ENCODE assay signal across 1 cellular context in the genomic region with DNA sequence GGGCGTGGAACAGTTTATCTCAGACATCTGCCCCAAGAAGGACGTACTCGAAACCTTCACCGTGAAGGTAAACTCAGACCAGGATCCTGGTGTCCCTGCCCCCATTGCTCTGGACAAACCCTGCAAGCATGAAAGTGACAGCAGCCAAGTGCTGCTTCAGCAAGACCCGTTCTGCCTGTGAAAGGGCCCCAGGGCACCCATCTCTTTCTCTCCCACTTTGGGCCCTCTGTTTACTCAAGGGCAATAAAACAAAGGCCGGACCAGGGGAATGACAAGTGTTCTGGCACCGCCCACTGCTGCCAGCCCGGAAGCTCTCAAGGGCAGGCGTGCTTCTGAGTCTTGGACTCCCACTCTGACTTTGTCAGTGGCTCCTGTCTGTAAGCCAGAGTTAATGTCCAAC.
TF ChIP-seq lines count a peak whose summit lies in the region.

No MANE protein-coding gene starts in this region.

TF ChIP-seq in HepG2, 621 proteins besides CTCF, POLR2A, EP300 and RAD21 (continued from another document and continues in another):
- TF ChIP-seq PRDM15 (CRISPR knock-in tag; IDR thresholded peaks at IDR 0.05) (no peak), NPAS2 (CRISPR knock-in tag; IDR thresholded peaks at IDR 0.05; ENCODE audit: borderline replicate concordance) (no peak), SAP130 (CRISPR knock-in tag; IDR thresholded peaks at IDR 0.05; ENCODE audit: low read depth) (peak; percentile 67), ZNF83 (CRISPR knock-in tag; IDR thresholded peaks at IDR 0.05; ENCODE audit: borderline replicate concordance) (no peak), ZNF264 (CRISPR knock-in tag; IDR thresholded peaks at IDR 0.05) (no peak), FOXA1 (IDR thresholded peaks at IDR 0.05) (no peak), FOXA1 (CRISPR knock-in tag; IDR thresholded peaks at IDR 0.05) (peak; percentile 83), ZNF468 (CRISPR knock-in tag; IDR thresholded peaks at IDR 0.05) (no peak), TOPORS (CRISPR knock-in tag; IDR thresholded peaks at IDR 0.05) (no peak), GABPB1 (CRISPR knock-in tag; IDR thresholded peaks at IDR 0.05) (peak; percentile 27; the same call in 1 of the 2 replicates), PITX1 (CRISPR knock-in tag; IDR thresholded peaks at IDR 0.05) (no peak), MTA3 (CRISPR knock-in tag; IDR thresholded peaks at IDR 0.05) (no peak), MNT (IDR thresholded peaks at IDR 0.05) (no peak), NFE2L2 (IDR thresholded peaks at IDR 0.05; ENCODE audit: low read length) (no peak), SRSF9 (IDR thresholded peaks at IDR 0.05; ENCODE audit: borderline replicate concordance, insufficient read depth, low read depth, low read length, poor library complexity, severe bottlenecking) (no peak), TAF15 (IDR thresholded peaks at IDR 0.05; ENCODE audit: low read depth, low read length, poor library complexity, severe bottlenecking) (no peak), ZNF256 (CRISPR knock-in tag; conservative IDR thresholded peaks at IDR 0.05) (no peak), ZNF557 (CRISPR knock-in tag; IDR thresholded peaks at IDR 0.05) (no peak), ZNF614 (CRISPR knock-in tag; IDR thresholded peaks at IDR 0.05; ENCODE audit: borderline replicate concordance) (no peak), TBX2 (CRISPR knock-in tag; IDR thresholded peaks at IDR 0.05; ENCODE audit: borderline replicate concordance) (no peak; the same call in 1 of the 2 replicates), ZNF513 (CRISPR knock-in tag; conservative IDR thresholded peaks at IDR 0.05) (no peak), HOXD1 (CRISPR knock-in tag; IDR thresholded peaks at IDR 0.05) (no peak), NR2C2 (CRISPR knock-in tag; IDR thresholded peaks at IDR 0.05; ENCODE audit: borderline replicate concordance) (no peak), FOXP1 (IDR thresholded peaks at IDR 0.05) (no peak), FOXP1 (CRISPR knock-in tag; IDR thresholded peaks at IDR 0.05) (peak; percentile 54), MED8 (CRISPR knock-in tag; IDR thresholded peaks at IDR 0.05; ENCODE audit: insufficient replicate concordance) (no peak), ZFAT (CRISPR knock-in tag; conservative IDR thresholded peaks at IDR 0.05) (no peak), RAD51 (IDR thresholded peaks at IDR 0.05; ENCODE audit: borderline replicate concordance) (no peak), ZNF180 (CRISPR knock-in tag; IDR thresholded peaks at IDR 0.05; ENCODE audit: borderline replicate concordance, low read depth) (no peak), ZNF142 (CRISPR knock-in tag; IDR thresholded peaks at IDR 0.05) (no peak), ZNF775 (CRISPR knock-in tag; IDR thresholded peaks at IDR 0.05; ENCODE audit: borderline replicate concordance) (no peak), ZNF703 (CRISPR knock-in tag; IDR thresholded peaks at IDR 0.05; ENCODE audit: borderline replicate concordance) (no peak), PATZ1 (CRISPR knock-in tag; IDR thresholded peaks at IDR 0.05) (peak; percentile 47; the same call in 1 of the 2 replicates), CBX2 (IDR thresholded peaks at IDR 0.05; ENCODE audit: low read depth, low read length) (no peak), CBX2 (CRISPR knock-in tag; IDR thresholded peaks at IDR 0.05; ENCODE audit: low read depth) (no peak), ZBTB4 (CRISPR knock-in tag; IDR thresholded peaks at IDR 0.05; ENCODE audit: borderline replicate concordance) (no peak), ZNF24 (IDR thresholded peaks at IDR 0.05) (no peak), MBNL3 (CRISPR knock-in tag; conservative IDR thresholded peaks at IDR 0.05) (no peak), NR2F6 (IDR thresholded peaks at IDR 0.05) (no peak), NR2F6 (CRISPR knock-in tag; IDR thresholded peaks at IDR 0.05) (0 out of 2 replicates have a peak, but pooled peaks have one; percentile 37), ZNF749 (CRISPR knock-in tag; IDR thresholded peaks at IDR 0.05; ENCODE audit: borderline replicate concordance) (no peak), SOX5 (CRISPR knock-in tag; IDR thresholded peaks at IDR 0.05; ENCODE audit: borderline replicate concordance) (peak; percentile 89)
- TF ChIP-seq, protein P1, sequence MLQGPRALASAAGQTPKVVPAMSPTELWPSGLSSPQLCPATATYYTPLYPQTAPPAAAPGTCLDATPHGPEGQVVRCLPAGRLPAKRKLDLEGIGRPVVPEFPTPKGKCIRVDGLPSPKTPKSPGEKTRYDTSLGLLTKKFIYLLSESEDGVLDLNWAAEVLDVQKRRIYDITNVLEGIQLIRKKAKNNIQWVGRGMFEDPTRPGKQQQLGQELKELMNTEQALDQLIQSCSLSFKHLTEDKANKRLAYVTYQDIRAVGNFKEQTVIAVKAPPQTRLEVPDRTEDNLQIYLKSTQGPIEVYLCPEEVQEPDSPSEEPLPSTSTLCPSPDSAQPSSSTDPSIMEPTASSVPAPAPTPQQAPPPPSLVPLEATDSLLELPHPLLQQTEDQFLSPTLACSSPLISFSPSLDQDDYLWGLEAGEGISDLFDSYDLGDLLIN (CRISPR knock-in tag; IDR thresholded peaks at IDR 0.05; ENCODE audit: borderline replicate concordance), result no peak
- TF ChIP-seq, protein P2, sequence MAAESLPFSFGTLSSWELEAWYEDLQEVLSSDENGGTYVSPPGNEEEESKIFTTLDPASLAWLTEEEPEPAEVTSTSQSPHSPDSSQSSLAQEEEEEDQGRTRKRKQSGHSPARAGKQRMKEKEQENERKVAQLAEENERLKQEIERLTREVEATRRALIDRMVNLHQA (CRISPR knock-in tag; IDR thresholded peaks at IDR 0.05), result no peak
